21 cellular contexts compared by ENCODE assay signal in genomic region chr6:14540859-14541540, GRCh38.
DNase-seq lines count a peak whose midpoint lies in the region; ATAC-seq and TF ChIP-seq lines count a peak whose summit lies in the region.
"Had no signal": no experiment of that assay in that cellular context is flagged by ENCODE, and none has a peak within 500 bp of the region (broad histone marks: within the 10 kb centered on the region; RNA-seq: fewer than 3 reads in every experiment).

No MANE protein-coding gene starts in this region.

- BruUV-seq in PC-3 (replicated peaks; lab: Mats Ljungman, UMichigan) = no TSS peak

- in situ Hi-C loops in gastrocnemius medialis (cut with MboI; ENCODE audit: low sequenced_read_pairs in 4 of 4) = no loop called here
- in situ Hi-C loops in GM13976 (cut with MboI; ENCODE audit: low sequenced_read_pairs, unreplicated experiment) = no loop called here

- intact Hi-C loops in activated CD4-positive, alpha-beta T cell treated with anti-CD3 and anti-CD28 coated beads, Interleukin-2, amount 10 ng/mL, durations not matched to agents 24 days and 14 days (cut with micrococcal nuclease) = loop anchor here (5.0 to 10.0 kb wide), 5 partner anchors 121 to 1084 kb away; partner anchors contain the start of gene JARID2
- intact Hi-C loops in PC-3 (cut with micrococcal nuclease) = loop anchor here (5.0 kb wide), 1 partner anchor 191 kb away; no protein-coding TSS in a partner anchor
- intact Hi-C loops in gastrocnemius medialis (cut with DNase I; ENCODE audit: low total_unique reads) = loop anchor here (5.0 to 10.0 kb wide), 2 partner anchors 99 to 704 kb away; partner anchors contain the start of gene JARID2

- H3K4me1 Mint-ChIP-seq in activated CD4-positive, alpha-beta T cell treated with anti-CD3 and anti-CD28 coated beads, Interleukin-2, amount 10 ng/mL, durations not matched to agents 24 days and 14 days = peaks cover 25% of the 10 kb centered on the region

- TF ChIP-seq CTCF in PC-3 (conservative IDR thresholded peaks at IDR 0.05; ENCODE audit: low read depth, low read length) = no peak
- TF ChIP-seq CTCF in gastrocnemius medialis (IDR thresholded peaks at IDR 0.05 in 4 of 5, conservative IDR thresholded peaks at IDR 0.05 in 1 of 5) = no peak
- TF ChIP-seq CTCF in GM13976 (IDR thresholded peaks at IDR 0.05; ENCODE audit: borderline replicate concordance, control extremely low read depth, extremely low read depth, insufficient read depth, missing control alignments) = no peak

- H3K27ac Mint-ChIP-seq in activated CD4-positive, alpha-beta T cell treated with anti-CD3 and anti-CD28 coated beads, Interleukin-2, amount 10 ng/mL, durations not matched to agents 24 days and 14 days = peak overlapping the region; percentile 21

- H3K9me3 ChIP-seq in PC-3 (ENCODE audit: low read length) (no peaks in the 10 kb centered on the region), gastrocnemius medialis (no peaks in the 10 kb centered on the region)
- H3K9me3 ChIP-seq: pancreas, tibial artery had no signal

- H3K4me2 ChIP-seq in PC-3 (ENCODE audit: low read length) = peak overlapping the region; percentile 40

- peak overlapping the region; percentile 39 for H3K9ac ChIP-seq in PC-3 (ENCODE audit: low read length)
- H3K9ac ChIP-seq: BLaER1 treated with 17β-estradiol and CSF1 and Interleukin-3, amounts not matched to agents 10 nM and 100 nM had no signal

- no peaks in the 10 kb centered on the region for H3K9me2 ChIP-seq in PC-3 (replicated peaks; ENCODE audit: low read length)

- DNase-seq in activated CD4-positive, alpha-beta T cell treated with anti-CD3 and anti-CD28 coated beads, Interleukin-2, amount 10 ng/mL, durations not matched to agents 24 days and 14 days = no peak
- no peak for DNase-seq in activated CD4-positive, alpha-beta T cell treated with anti-CD3 and anti-CD28 coated beads for 1 hour
- DNase-seq in PC-3 (peak; percentile 61), iPS DF 19.7 (ENCODE audit: low read depth, low spot score) (peak; percentile 7), gastrocnemius medialis (no peak), DMS 273 (lab: John Stamatoyannopoulos, UW; ENCODE audit: unreplicated experiment) (no peak), GM13976 (ENCODE audit: low spot score) (no peak)
- DNase-seq: activated CD4-positive, alpha-beta T cell treated with anti-CD3 and anti-CD28 coated beads, Interleukin-2, amount 50 U/mL, for 1 hour; activated effector memory CD4-positive, alpha-beta T cell treated with anti-CD3 and anti-CD28 coated beads, Interleukin-2, amount 50 U/mL, for 16 hours; activated naive CD8-positive, alpha-beta T cell treated with anti-CD3 and anti-CD28 coated beads, Interleukin-2, amount 50 U/mL, for 24 hours; EL; kidney; NCI-H226; pancreas; stimulated activated CD4-positive, alpha-beta T cell treated with anti-CD3 and anti-CD28 coated beads, Interleukin-2, amount 100 ng/mL, for 24 hours; stimulated activated naive CD8-positive, alpha-beta T cell treated with anti-CD3 and anti-CD28 coated beads, Interleukin-15, Interleukin-2, amounts not matched to agents 100 U/mL and 50 U/mL, for 24 hours; tibial artery had no signal

- no peak overlapping the region for H3K4me3 ChIP-seq in PC-3 (ENCODE audit: low read length)
- no peak overlapping the region for H3K4me3 ChIP-seq in gastrocnemius medialis
- H3K4me3 ChIP-seq: BLaER1 treated with 17β-estradiol and CSF1 and Interleukin-3, amounts not matched to agents 10 nM and 100 nM; MG63; pancreas; tibial artery had no signal

- H3K27ac ChIP-seq in PC-3 (ENCODE audit: low read length) = peak overlapping the region; percentile 74
- H3K27ac ChIP-seq in gastrocnemius medialis = peak overlapping the region; percentile 49 to 79 (median 68)
- H3K27ac ChIP-seq: BLaER1 treated with 17β-estradiol and CSF1 and Interleukin-3, amounts not matched to agents 10 nM and 100 nM; pancreas; tibial artery had no signal

- H4K20me1 ChIP-seq in PC-3 (ENCODE audit: low read length) = no peaks in the 10 kb centered on the region
- H4K20me1 ChIP-seq: BLaER1 treated with 17β-estradiol and CSF1 and Interleukin-3, amounts not matched to agents 10 nM and 100 nM had no signal

- H2AFZ ChIP-seq in PC-3 (ENCODE audit: low read length) = no peak overlapping the region

- no peaks in the 10 kb centered on the region for H3F3A ChIP-seq in PC-3 (ENCODE audit: low read length, unreplicated experiment)

- H3K36me3 ChIP-seq in PC-3 (ENCODE audit: low read depth, low read length) (no peaks in the 10 kb centered on the region), gastrocnemius medialis (no peaks in the 10 kb centered on the region)
- H3K36me3 ChIP-seq: BLaER1 treated with 17β-estradiol and CSF1 and Interleukin-3, amounts not matched to agents 10 nM and 100 nM; MG63; pancreas; tibial artery had no signal

- ATAC-seq in PC-3 (peak; percentile 40), gastrocnemius medialis (peak in 1 of 2 donors; percentile 9), GM21390 (IDR thresholded peaks at IDR 0.05; ENCODE audit: unreplicated experiment) (no peak)
- ATAC-seq: activated naive CD8-positive, alpha-beta T cell treated with anti-CD3 and anti-CD28 coated beads, Interleukin-2, amount 50 U/mL, for 24 hours; HepG2; pancreas had no signal

- TF ChIP-seq POLR2A in gastrocnemius medialis (IDR thresholded peaks at IDR 0.05) = no peak

- H3K4me1 ChIP-seq in PC-3 (ENCODE audit: insufficient read depth, low read length) (peaks cover 29% of the 10 kb centered on the region), gastrocnemius medialis (peaks cover 26 to 33% of the 10 kb centered on the region in 2 donors)
- H3K4me1 ChIP-seq: pancreas had no signal

- H3K36me3 Mint-ChIP-seq in activated CD4-positive, alpha-beta T cell treated with anti-CD3 and anti-CD28 coated beads, Interleukin-2, amount 10 ng/mL, durations not matched to agents 24 days and 14 days (ENCODE audit: low read depth) = no peaks in the 10 kb centered on the region

- H3K79me2 ChIP-seq in PC-3 (ENCODE audit: low read length) = no peaks in the 10 kb centered on the region

- POLR2A ChIA-PET in PC-3 (lab: Charles Lee; ENCODE audit: unreplicated experiment) = interaction anchor here (0.6 kb wide), 1 partner anchor 74 kb away, joined by 5 read pairs; no protein-coding TSS in a partner anchor

- no peak overlapping the region for H3K4me3 Mint-ChIP-seq in activated CD4-positive, alpha-beta T cell treated with anti-CD3 and anti-CD28 coated beads, Interleukin-2, amount 10 ng/mL, durations not matched to agents 24 days and 14 days
- H3K4me3 Mint-ChIP-seq: activated naive CD8-positive, alpha-beta T cell treated with anti-CD3 and anti-CD28 coated beads, Interleukin-2, amount 50 U/mL, for 24 hours had no signal

- CTCF ChIA-PET in PC-3 (lab: Charles Lee) = no interaction called here

- peaks cover 9% of the 10 kb centered on the region for H3K9me3 Mint-ChIP-seq in activated CD4-positive, alpha-beta T cell treated with anti-CD3 and anti-CD28 coated beads, Interleukin-2, amount 10 ng/mL, durations not matched to agents 24 days and 14 days
- H3K9me3 Mint-ChIP-seq: activated naive CD8-positive, alpha-beta T cell treated with anti-CD3 and anti-CD28 coated beads, Interleukin-2, amount 50 U/mL, for 24 hours had no signal

- H3K27me3 ChIP-seq in PC-3 (ENCODE audit: low read length) (no peaks in the 10 kb centered on the region), gastrocnemius medialis (no peaks in the 10 kb centered on the region)
- H3K27me3 ChIP-seq: BLaER1 treated with 17β-estradiol and CSF1 and Interleukin-3, amounts not matched to agents 10 nM and 100 nM; MG63; pancreas; tibial artery had no signal

- peaks cover under 1% of the 10 kb centered on the region for H3K27me3 Mint-ChIP-seq in activated CD4-positive, alpha-beta T cell treated with anti-CD3 and anti-CD28 coated beads, Interleukin-2, amount 10 ng/mL, durations not matched to agents 24 days and 14 days

Comparison
In these comparisons a context has a peak if more than half of its experiments do, and no peak if none do; other contexts are left out.
1. DNase-seq: peak in PC-3 (single experiment) and iPS DF 19.7 (single experiment); none in activated CD4-positive, alpha-beta T cell treated with anti-CD3 and anti-CD28 coated beads, Interleukin-2, amount 10 ng/mL, durations not matched to agents 24 days and 14 days (single experiment), activated CD4-positive, alpha-beta T cell treated with anti-CD3 and anti-CD28 coated beads for 1 hour (single experiment), gastrocnemius medialis (0 of 2), DMS 273 (single experiment) and GM13976 (single experiment).